Comparison of ENCODE assay signal across 21 cellular contexts in genomic region chr18:61597321-61597720, GRCh38.
DNase-seq lines count a peak whose midpoint lies in the region; TF ChIP-seq lines count a peak whose summit lies in the region.
"Had no signal": no experiment of that assay in that cellular context is flagged by ENCODE, and none has a peak within 500 bp of the region (broad histone marks: within the 10 kb centered on the region; RNA-seq: fewer than 3 reads in every experiment).

No MANE protein-coding gene starts in this region.

- intact Hi-C loops in uterus (cut with DNase I; ENCODE audit: low total_unique reads) = no loop called here

- H3K27me3 ChIP-seq in uterus (no peaks in the 10 kb centered on the region), SJCRH30 (no peaks in the 10 kb centered on the region)

- no peaks in the 10 kb centered on the region for H3K36me3 ChIP-seq in uterus
- H3K36me3 ChIP-seq in SJCRH30 = peaks cover under 1% of the 10 kb centered on the region; the same call in 1 of the 2 replicates

- H3K4me1 ChIP-seq in uterus = peaks cover 0 to 4% of the 10 kb centered on the region in 2 donors
- no peaks in the 10 kb centered on the region for H3K4me1 ChIP-seq in SJCRH30

- H3K4me3 ChIP-seq in uterus = no peak overlapping the region
- no peak overlapping the region for H3K4me3 ChIP-seq in SJCRH30

- DNase-seq in DMS53 (lab: John Stamatoyannopoulos, UW) = peak; percentile 23
- DNase-seq in DMS53 treated with DMSO at 0.1 percent for 48 hours (lab: John Stamatoyannopoulos, UW; ENCODE audit: unreplicated experiment) = no peak
- DNase-seq in RPMI8226 = peak; percentile 11
- DNase-seq in fibroblast of peridontal ligament (ENCODE audit: extremely low read depth) = peak; percentile 29
- no peak for DNase-seq in uterus
- DNase-seq in retina = no peak
- DNase-seq in epidermal melanocyte (ENCODE audit: insufficient read length, low spot score) = no peak
- DNase-seq in SJCRH30 = no peak
- DNase-seq: CD4-positive, CD25-positive, alpha-beta regulatory T cell; DMS79; GF-D8; NCI-H1092 treated with DMSO at 0.1 percent for 48 hours; NCI-H1436 treated with DMSO at 0.1 percent for 48 hours; NCI-H187 treated with DMSO at 0.1 percent for 48 hours; NCI-H2107; NCI-H446; NCI-H524 treated with DMSO at 0.1 percent for 48 hours; NCI-H774; PC-3; Right ventricle myocardium superior had no signal

- TF ChIP-seq POLR2A in uterus (IDR thresholded peaks at IDR 0.05) = no peak

- H3K27ac ChIP-seq in uterus (peak overlapping the region; percentile 58 to 69), SJCRH30 (no peak overlapping the region)
- H3K27ac ChIP-seq: 22Rv1 had no signal

- no peak for TF ChIP-seq CTCF in uterus (IDR thresholded peaks at IDR 0.05)

- H3K9me3 ChIP-seq in uterus (no peaks in the 10 kb centered on the region), SJCRH30 (replicated peaks) (no peaks in the 10 kb centered on the region)

Comparison
In these comparisons a context has a peak if more than half of its experiments do, and no peak if none do; other contexts are left out.
1. DNase-seq: peak in DMS53 (single experiment), RPMI8226 (single experiment) and fibroblast of peridontal ligament (single experiment); none in DMS53 treated with DMSO at 0.1 percent for 48 hours (single experiment), uterus (0 of 2), retina (single experiment), epidermal melanocyte (single experiment) and SJCRH30 (0 of 2).